36 cellular contexts compared by ENCODE assay signal in the genomic region with DNA sequence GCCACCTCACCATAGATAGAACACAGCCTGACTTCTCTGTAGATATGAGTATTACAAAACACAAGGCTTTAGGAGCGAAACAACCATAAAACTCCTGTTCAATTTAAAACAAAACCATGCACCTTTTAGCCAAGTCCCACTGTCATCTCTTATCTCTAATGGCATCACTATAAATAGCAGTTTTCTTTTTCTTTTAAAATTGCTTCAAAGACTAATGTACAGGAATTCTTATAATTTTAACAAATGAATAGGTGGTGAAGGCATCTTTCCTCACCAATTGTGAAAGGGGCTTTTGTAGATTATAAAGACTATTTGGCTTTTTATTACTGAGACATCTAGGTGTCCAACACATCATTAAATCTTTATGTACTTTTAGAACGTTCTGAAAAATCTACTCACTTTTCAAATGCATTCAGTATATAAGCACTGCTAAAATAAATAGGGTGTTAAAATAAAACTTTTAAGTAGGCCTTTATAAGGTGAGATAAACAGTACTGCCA.
"Had no signal": no experiment of that assay in that cellular context is flagged by ENCODE, and none has a peak within 500 bp of the region (broad histone marks: within the 10 kb centered on the region; RNA-seq: fewer than 3 reads in every experiment).

No MANE protein-coding gene starts in this region.

- ATAC-seq: activated naive CD4-positive, alpha-beta T cell treated with anti-CD3 and anti-CD28 coated beads, Interleukin-2, amount 50 U/mL, for 72 hours; activated naive CD8-positive, alpha-beta T cell treated with anti-CD3 and anti-CD28 coated beads, Interleukin-2, amount 50 U/mL, for 24 hours; activated T-helper 17 cell treated with anti-CD3 and anti-CD28 coated beads, Interleukin-2, amount 50 U/mL, for 72 hours; body of pancreas had no signal

- H3K27me3 Mint-ChIP-seq: activated naive CD4-positive, alpha-beta T cell treated with anti-CD3 and anti-CD28 coated beads, Interleukin-2, amount 10 ng/mL, durations not matched to agents 7 days and 5 days; activated naive CD4-positive, alpha-beta T cell treated with anti-CD3 and anti-CD28 coated beads, Interleukin-2, amount 50 U/mL, for 24 hours; activated naive CD8-positive, alpha-beta T cell; activated naive CD8-positive, alpha-beta T cell treated with anti-CD3 and anti-CD28 coated beads for 36 hours; activated naive CD8-positive, alpha-beta T cell treated with anti-CD3 and anti-CD28 coated beads, Interleukin-2, amount 10 ng/mL, durations not matched to agents 7 days and 5 days; activated naive CD8-positive, alpha-beta T cell treated with anti-CD3 and anti-CD28 coated beads, Interleukin-2, amount 50 U/mL, for 24 hours; activated T-cell treated with anti-CD3 and anti-CD28 coated beads, Interleukin-2, amount 50 U/mL, for 24 hours; activated T-helper 17 cell treated with anti-CD3 and anti-CD28 coated beads, Interleukin-2, amount 50 U/mL, for 72 hours; brain; central memory CD8-positive, alpha-beta T cell had no signal

- DNase-seq: activated effector memory CD4-positive, alpha-beta T cell treated with anti-CD3 and anti-CD28 coated beads, Interleukin-2, amount 50 U/mL, for 16 hours; activated effector memory CD4-positive, alpha-beta T cell treated with Interleukin-2 at 50 U/mL for 16 hours; activated gamma-delta T cell; activated gamma-delta T cell treated with Interleukin-2 at 50 U/mL for 16 hours; activated naive CD4-positive, alpha-beta T cell; activated naive CD4-positive, alpha-beta T cell treated with anti-CD3 and anti-CD28 coated beads for 36 hours; activated naive CD4-positive, alpha-beta T cell treated with anti-CD3 and anti-CD28 coated beads, Interleukin-2, amount 10 ng/mL, durations not matched to agents 7 days and 5 days; activated naive CD4-positive, alpha-beta T cell treated with anti-CD3 and anti-CD28 coated beads, Interleukin-2, amount 50 U/mL, for 16 hours; activated naive CD4-positive, alpha-beta T cell treated with Interleukin-2 at 50 U/mL for 16 hours; activated naive CD8-positive, alpha-beta T cell treated with anti-CD3 and anti-CD28 coated beads for 36 hours; activated naive CD8-positive, alpha-beta T cell treated with anti-CD3 and anti-CD28 coated beads, Interleukin-2, amount 10 ng/mL, durations not matched to agents 7 days and 5 days; activated naive CD8-positive, alpha-beta T cell treated with anti-CD3 and anti-CD28 coated beads, Interleukin-2, amount 50 U/mL, for 24 hours; activated T-cell treated with anti-CD3 and anti-CD28 coated beads for 4 hours; activated T-cell treated with anti-CD3 and anti-CD28 coated beads, Interleukin-2, amount 50 U/mL, for 1 hour; activated T-cell treated with anti-CD3 and anti-CD28 coated beads, Interleukin-2, amount 50 U/mL, for 24 hours; activated T-cell treated with anti-CD3 and anti-CD28 coated beads, Interleukin-2, amount 50 U/mL, for 48 hours; adrenal gland; amniotic stem cell; amygdala; anterior cingulate cortex; aorta; body of pancreas; brain microvascular endothelial cell; central memory CD4-positive, alpha-beta T cell; cerebellar nuclear complex had no signal

- H3K9me3 ChIP-seq: adrenal gland, ascending aorta, body of pancreas, breast epithelium had no signal

- H3K4me3 Mint-ChIP-seq: activated naive CD4-positive, alpha-beta T cell treated with anti-CD3 and anti-CD28 coated beads for 36 hours; activated naive CD4-positive, alpha-beta T cell treated with anti-CD3 and anti-CD28 coated beads, Interleukin-2, amount 10 ng/mL, durations not matched to agents 7 days and 5 days; activated naive CD4-positive, alpha-beta T cell treated with anti-CD3 and anti-CD28 coated beads, Interleukin-2, amount 50 U/mL, for 24 hours; activated naive CD8-positive, alpha-beta T cell; activated naive CD8-positive, alpha-beta T cell treated with anti-CD3 and anti-CD28 coated beads for 36 hours; activated naive CD8-positive, alpha-beta T cell treated with anti-CD3 and anti-CD28 coated beads, Interleukin-2, amount 10 ng/mL, durations not matched to agents 7 days and 5 days; activated naive CD8-positive, alpha-beta T cell treated with anti-CD3 and anti-CD28 coated beads, Interleukin-2, amount 50 U/mL, for 24 hours; activated T-cell treated with anti-CD3 and anti-CD28 coated beads, Interleukin-2, amount 50 U/mL, for 24 hours; activated T-helper 1 cell treated with anti-CD3 and anti-CD28 coated beads, Interleukin-12 subunit alpha, Interleukin-12 subunit beta, Interleukin-2, Interleukin-4 antibody, amounts not matched to agents 30 ng/mL and 10 ng/mL and 1 ng/mL, durations not matched to agents 14 hours and 24 hours and 36 hours; activated T-helper 17 cell treated with anti-CD3 and anti-CD28 coated beads, Interleukin-2, amount 50 U/mL, for 72 hours; brain; central memory CD8-positive, alpha-beta T cell had no signal

- H3K4me1 ChIP-seq: adrenal gland, ascending aorta, body of pancreas, breast epithelium had no signal

- H3K27me3 ChIP-seq: adrenal gland, ascending aorta, body of pancreas, brain microvascular endothelial cell, breast epithelium, cardiac muscle cell had no signal

- H3K27ac ChIP-seq: adrenal gland, ascending aorta, body of pancreas, brain microvascular endothelial cell, breast epithelium, cardiac muscle cell had no signal

- H3K4me1 Mint-ChIP-seq: activated naive CD4-positive, alpha-beta T cell treated with anti-CD3 and anti-CD28 coated beads, Interleukin-2, amount 10 ng/mL, durations not matched to agents 7 days and 5 days; activated naive CD4-positive, alpha-beta T cell treated with anti-CD3 and anti-CD28 coated beads, Interleukin-2, amount 50 U/mL, for 24 hours; activated naive CD8-positive, alpha-beta T cell treated with anti-CD3 and anti-CD28 coated beads for 36 hours; activated naive CD8-positive, alpha-beta T cell treated with anti-CD3 and anti-CD28 coated beads, Interleukin-2, amount 10 ng/mL, durations not matched to agents 7 days and 5 days; activated naive CD8-positive, alpha-beta T cell treated with anti-CD3 and anti-CD28 coated beads, Interleukin-2, amount 50 U/mL, for 24 hours; activated T-helper 17 cell treated with anti-CD3 and anti-CD28 coated beads, Interleukin-2, amount 50 U/mL, for 72 hours; brain; central memory CD8-positive, alpha-beta T cell had no signal

- H3K27ac Mint-ChIP-seq: activated naive CD4-positive, alpha-beta T cell treated with anti-CD3 and anti-CD28 coated beads for 36 hours; activated naive CD4-positive, alpha-beta T cell treated with anti-CD3 and anti-CD28 coated beads, Interleukin-2, amount 10 ng/mL, durations not matched to agents 7 days and 5 days; activated naive CD4-positive, alpha-beta T cell treated with anti-CD3 and anti-CD28 coated beads, Interleukin-2, amount 50 U/mL, for 24 hours; activated naive CD4-positive, alpha-beta T cell treated with anti-CD3 and anti-CD28 coated beads, Interleukin-2, amount 50 U/mL, for 72 hours; activated naive CD8-positive, alpha-beta T cell; activated naive CD8-positive, alpha-beta T cell treated with anti-CD3 and anti-CD28 coated beads for 36 hours; activated naive CD8-positive, alpha-beta T cell treated with anti-CD3 and anti-CD28 coated beads, Interleukin-2, amount 10 ng/mL, durations not matched to agents 7 days and 5 days; activated naive CD8-positive, alpha-beta T cell treated with anti-CD3 and anti-CD28 coated beads, Interleukin-2, amount 50 U/mL, for 24 hours; activated T-cell treated with anti-CD3 and anti-CD28 coated beads, Interleukin-2, amount 50 U/mL, for 24 hours; activated T-helper 1 cell treated with anti-CD3 and anti-CD28 coated beads, Interleukin-12 subunit alpha, Interleukin-12 subunit beta, Interleukin-2, Interleukin-4 antibody, amounts not matched to agents 30 ng/mL and 10 ng/mL and 1 ng/mL, durations not matched to agents 14 hours and 24 hours and 36 hours; activated T-helper 17 cell treated with anti-CD3 and anti-CD28 coated beads, Interleukin-2, amount 50 U/mL, for 72 hours; activated T-helper 2 cell treated with anti-CD3 and anti-CD28 coated beads, Interferon-gamma antibody, Interleukin-2, Interleukin-4, amounts not matched to agents 10 μg/mL and 5 μg/mL and 100 μg/mL, durations not matched to agents 14 hours and 24 hours and 36 hours; brain had no signal

- H3K36me3 Mint-ChIP-seq: activated naive CD4-positive, alpha-beta T cell treated with anti-CD3 and anti-CD28 coated beads, Interleukin-2, amount 10 ng/mL, durations not matched to agents 7 days and 5 days; activated naive CD4-positive, alpha-beta T cell treated with anti-CD3 and anti-CD28 coated beads, Interleukin-2, amount 50 U/mL, for 24 hours; activated naive CD4-positive, alpha-beta T cell treated with anti-CD3 and anti-CD28 coated beads, Interleukin-2, amount 50 U/mL, for 72 hours; activated naive CD8-positive, alpha-beta T cell; activated naive CD8-positive, alpha-beta T cell treated with anti-CD3 and anti-CD28 coated beads for 36 hours; activated naive CD8-positive, alpha-beta T cell treated with anti-CD3 and anti-CD28 coated beads, Interleukin-2, amount 10 ng/mL, durations not matched to agents 7 days and 5 days; brain had no signal

- H3K36me3 ChIP-seq: adrenal gland, ascending aorta, brain microvascular endothelial cell, breast epithelium, cardiac muscle cell had no signal

- H3K4me3 ChIP-seq: adrenal gland, ascending aorta, body of pancreas, breast epithelium, cardiac muscle cell had no signal

- H3K9me3 Mint-ChIP-seq: activated naive CD4-positive, alpha-beta T cell treated with anti-CD3 and anti-CD28 coated beads for 36 hours; activated naive CD8-positive, alpha-beta T cell treated with anti-CD3 and anti-CD28 coated beads for 36 hours; activated T-cell treated with anti-CD3 and anti-CD28 coated beads, Interleukin-2, amount 50 U/mL, for 24 hours; activated T-helper 1 cell treated with anti-CD3 and anti-CD28 coated beads, Interleukin-12 subunit alpha, Interleukin-12 subunit beta, Interleukin-2, Interleukin-4 antibody, amounts not matched to agents 30 ng/mL and 10 ng/mL and 1 ng/mL, durations not matched to agents 14 hours and 24 hours and 36 hours; activated T-helper 17 cell treated with anti-CD3 and anti-CD28 coated beads, Interleukin-2, amount 50 U/mL, for 72 hours; activated T-helper 2 cell treated with anti-CD3 and anti-CD28 coated beads, Interferon-gamma antibody, Interleukin-2, Interleukin-4, amounts not matched to agents 10 μg/mL and 5 μg/mL and 100 μg/mL, durations not matched to agents 14 hours and 24 hours and 36 hours; brain had no signal
